ENCODE assay signal across 8 cellular contexts in genomic region chr7:158353606-158354570, GRCh38.
DNase-seq lines count a peak whose midpoint lies in the region; ATAC-seq, FAIRE-seq and TF ChIP-seq lines count a peak whose summit lies in the region.

No MANE protein-coding gene starts in this region.

- no peak overlapping the region for H3K4me3 ChIP-seq in OCI-LY7 (ENCODE audit: low read depth, low read length, poor library complexity, severe bottlenecking)
- H3K4me3 ChIP-seq in fibroblast of mammary gland (ENCODE audit: control insufficient read depth, low read depth, low read length) = no peak overlapping the region

- in situ Hi-C loops in ACHN (cut with HindIII; ENCODE audit: low pct_ligation_motif_present, low pct_unique_long_range_greater_than_20kb, low sequenced_read_pairs) = no loop called here

- no peaks in the 10 kb centered on the region for H3K9me2 ChIP-seq in OCI-LY7 (ENCODE audit: insufficient read depth, low read length)

- no peak overlapping the region for H3K27ac ChIP-seq in OCI-LY7 (ENCODE audit: low read depth, low read length, poor library complexity, severe bottlenecking)

- H3K79me2 ChIP-seq in OCI-LY7 (ENCODE audit: insufficient read depth, low read depth, low read length) = no peaks in the 10 kb centered on the region

- no peaks in the 10 kb centered on the region for H4K20me1 ChIP-seq in OCI-LY7 (ENCODE audit: insufficient read depth, low read length)

- H2AFZ ChIP-seq in OCI-LY7 (ENCODE audit: low read length) = no peak overlapping the region

- FAIRE-seq in H54 (lab: Jason Lieb, UNC) = no peak

- no peaks in the 10 kb centered on the region for H3K36me3 ChIP-seq in OCI-LY7 (ENCODE audit: insufficient read depth, low read length)

- no peak for ATAC-seq in HG03045 (IDR thresholded peaks at IDR 0.05; ENCODE audit: unreplicated experiment)

- no peaks in the 10 kb centered on the region for H3K4me1 ChIP-seq in OCI-LY7 (ENCODE audit: insufficient read depth, low read length, poor library complexity, severe bottlenecking)

- TF ChIP-seq CTCF in OCI-LY7 (conservative IDR thresholded peaks at IDR 0.05; ENCODE audit: low read length) (peak; percentile 86), fibroblast of mammary gland (conservative IDR thresholded peaks at IDR 0.05; ENCODE audit: control insufficient read depth, insufficient read depth, low read depth, low read length) (peak; percentile 15)

- CTCF ChIA-PET in OCI-LY7 (lab: Charles Lee; ENCODE audit: unreplicated experiment) = interaction anchor here (0.6 kb wide), 1 partner anchor 823 kb away, joined by 6 read pairs; no protein-coding TSS in a partner anchor

- POLR2A ChIA-PET in OCI-LY7 (lab: Charles Lee) = no interaction called here

- no peaks in the 10 kb centered on the region for H3K9me3 ChIP-seq in OCI-LY7 (ENCODE audit: low read length)

- intact Hi-C loops in OCI-LY7 (cut with micrococcal nuclease; ENCODE audit: unreplicated experiment) = loop anchor here (2.0 kb wide), 1 partner anchor 921 kb away; no protein-coding TSS in a partner anchor

- no TSS peak for BruUV-seq in OCI-LY7 (replicated peaks; lab: Mats Ljungman, UMichigan)

- DNase-seq in ACHN (peak; percentile 31), H54 (ENCODE audit: insufficient read length, low spot score) (peak; percentile 22), OCI-LY7 (ENCODE audit: low spot score) (peak; percentile 30), fibroblast of mammary gland (ENCODE audit: low read depth) (peak; percentile 7), SKM-1 (lab: John Stamatoyannopoulos, UW; ENCODE audit: unreplicated experiment) (no peak), A172 (ENCODE audit: low spot score) (no peak), NCI-H187 (lab: John Stamatoyannopoulos, UW) (no peak)

- no peak for TF ChIP-seq POLR2A in H54 (IDR thresholded peaks at IDR 0.05; ENCODE audit: low read depth, low read length)

- no peak overlapping the region for H3K4me2 ChIP-seq in OCI-LY7 (ENCODE audit: low read length)

Comparison
In these comparisons a context has a peak if more than half of its experiments do, and no peak if none do; other contexts are left out.
1. DNase-seq: peak in ACHN (single experiment), H54 (single experiment), OCI-LY7 (single experiment) and fibroblast of mammary gland (single experiment); none in SKM-1 (single experiment), A172 (single experiment) and NCI-H187 (0 of 2).